Comparison of ENCODE assay signal across 8 cellular contexts in the genomic region with DNA sequence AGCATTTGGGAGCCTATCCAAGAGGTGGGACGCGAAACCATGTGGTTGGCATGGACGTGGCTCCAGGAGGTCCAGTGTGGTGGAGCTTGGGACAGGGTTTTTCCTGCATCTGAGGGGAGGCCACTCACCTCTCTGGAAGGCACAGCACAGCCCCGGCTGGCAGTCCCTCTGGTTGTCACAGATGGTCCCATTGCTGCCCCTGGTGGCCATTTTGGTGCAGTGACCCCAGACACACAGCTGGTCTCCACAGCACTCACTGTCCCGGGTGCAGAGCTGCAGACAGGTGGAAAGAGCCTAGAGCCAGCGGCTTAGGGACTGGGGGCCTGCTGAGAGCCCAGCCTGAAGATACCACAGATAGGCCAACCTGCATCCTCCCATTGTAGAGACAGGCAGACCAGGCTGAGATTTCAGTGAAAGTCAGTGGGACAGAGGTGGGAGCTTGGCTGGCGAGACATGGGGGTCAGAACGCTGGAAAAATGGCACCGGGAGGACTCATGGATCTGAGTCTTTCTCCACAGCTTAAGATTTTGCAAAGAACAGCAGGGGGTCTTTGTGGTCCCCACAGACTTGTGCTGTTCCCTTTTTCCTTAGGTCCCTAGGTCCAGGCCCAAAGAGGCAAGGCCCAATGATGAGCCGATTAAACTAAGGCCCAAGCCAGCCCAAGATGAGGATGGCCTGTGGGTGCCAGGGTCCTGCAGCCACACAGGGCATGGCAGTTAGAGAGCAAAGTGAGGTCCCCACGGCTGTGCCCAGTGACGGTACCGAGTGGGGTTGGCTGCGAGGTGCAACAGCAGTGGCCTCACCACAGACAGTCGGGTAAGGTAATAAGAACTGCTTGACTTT. TPM values are rescaled to one million over a fixed set of nuclear protein-coding genes. Genes with fewer than 3 reads are reported as not detected.
A peak's percentile ranks its signal among the peaks of the same experiment; 100 is the strongest.
DNase-seq lines count a peak whose midpoint lies in the region; ATAC-seq and TF ChIP-seq lines count a peak whose summit lies in the region.

No MANE protein-coding gene starts in this region.

- intact Hi-C loops in Right ventricle myocardium inferior (cut with DNase I) = no loop called here
- intact Hi-C loops in cardiac septum (cut with DNase I) = no loop called here

- peak; percentile 63 for ATAC-seq in Right ventricle myocardium inferior
- ATAC-seq in HG02642 (IDR thresholded peaks at IDR 0.05; ENCODE audit: poor library complexity, unreplicated experiment) = peak; percentile 95
- ATAC-seq in memory B cell (ENCODE audit: low read depth) = peak; percentile 77

- TF ChIP-seq CTCF in choroid plexus epithelial cell (conservative IDR thresholded peaks at IDR 0.05; ENCODE audit: low read depth, low read length) = peak; percentile 79

- no peak overlapping the region for H3K4me3 Mint-ChIP-seq in memory B cell

- DNase-seq in Right ventricle myocardium inferior (ENCODE audit: missing footprints) (peak; percentile 89), cardiac septum (ENCODE audit: low spot score) (no peak), NCI-H1105 treated with DMSO at 0.1 percent for 48 hours (lab: John Stamatoyannopoulos, UW) (peak; percentile 35), choroid plexus epithelial cell (ENCODE audit: low read depth) (peak; percentile 51), memory B cell (ENCODE audit: low spot score in 2 of 2) (peak; percentile 32 to 43)
- DNase-seq in activated CD4-positive, CD25-positive, alpha-beta regulatory T cell treated with anti-CD3 and anti-CD28 coated beads, Interleukin-2, amount 50 U/mL, for 72 hours = peak; percentile 70
- peak; percentile 20 to 29 for DNase-seq in stimulated activated CD8-positive, alpha-beta memory T cell treated with anti-CD3 and anti-CD28 coated beads, Interleukin-4, amount 100 ng/mL, for 1 hour (ENCODE audit: low read depth in 2 of 2, low spot score in 1 of 2)

- H3K4me1 Mint-ChIP-seq in memory B cell = no peaks in the 10 kb centered on the region

- no peaks in the 10 kb centered on the region for H3K36me3 Mint-ChIP-seq in memory B cell

- H3K9me3 Mint-ChIP-seq in memory B cell = no peaks in the 10 kb centered on the region

- no peak overlapping the region for H3K4me3 ChIP-seq in choroid plexus epithelial cell (ENCODE audit: low read depth, low read length)

- no peak overlapping the region for H3K27ac Mint-ChIP-seq in memory B cell

- H3K27me3 Mint-ChIP-seq in memory B cell = peaks cover 9% of the 10 kb centered on the region

RNA-seq across cellular contexts. Expression of a gene that starts 41.4 kb away (rescaled TPM):
- 515 TPM for total RNA-seq in Right ventricle myocardium inferior
- total RNA-seq in cardiac septum = 980 TPM
